ENCODE assay signal across 9 cellular contexts in genomic region chr10:5014936-5015335, GRCh38. TPM values are rescaled to one million over a fixed set of nuclear protein-coding genes. Genes with fewer than 3 reads are reported as not detected.
DNase-seq lines count a peak whose midpoint lies in the region; ATAC-seq, FAIRE-seq and TF ChIP-seq lines count a peak whose summit lies in the region.
"Had no signal": no experiment of that assay in that cellular context is flagged by ENCODE, and none has a peak within 500 bp of the region (broad histone marks: within the 10 kb centered on the region; RNA-seq: fewer than 3 reads in every experiment).

No MANE protein-coding gene starts in this region.

- H3K9me3 ChIP-seq in body of pancreas (no peaks in the 10 kb centered on the region), mesenchymal stem cell (ENCODE audit: control insufficient read depth, low read length) (no peaks in the 10 kb centered on the region), smooth muscle cell (replicated peaks; ENCODE audit: low read depth) (no peaks in the 10 kb centered on the region)
- H3K9me3 ChIP-seq: esophagus squamous epithelium had no signal

- no peak overlapping the region for H3K14ac ChIP-seq in mesenchymal stem cell (ENCODE audit: low read length in 2 of 2)

- no peak overlapping the region for H3K23ac ChIP-seq in mesenchymal stem cell (ENCODE audit: low read length in 2 of 2)

- H3K18ac ChIP-seq in mesenchymal stem cell (ENCODE audit: low read depth in 1 of 2, low read length in 2 of 2) = no peak overlapping the region

- H3K4me3 ChIP-seq in body of pancreas (no peak overlapping the region), mesenchymal stem cell (ENCODE audit: insufficient read depth in 1 of 2, low read depth in 1 of 2, low read length in 2 of 2) (no peak overlapping the region), smooth muscle cell (no peak overlapping the region)
- H3K4me3 ChIP-seq: esophagus squamous epithelium had no signal

- no peak overlapping the region for H2BK5ac ChIP-seq in mesenchymal stem cell (ENCODE audit: low read depth, low read length, poor library complexity, severe bottlenecking)

- no peak overlapping the region for H3K4ac ChIP-seq in mesenchymal stem cell (ENCODE audit: low read depth in 1 of 2, low read length in 2 of 2)

- no peaks in the 10 kb centered on the region for H3K27me3 ChIP-seq in body of pancreas
- no peaks in the 10 kb centered on the region for H3K27me3 ChIP-seq in mesenchymal stem cell (ENCODE audit: control insufficient read depth in 1 of 2, insufficient read depth in 1 of 2, low read length in 2 of 2)
- no peaks in the 10 kb centered on the region for H3K27me3 ChIP-seq in smooth muscle cell (ENCODE audit: low read depth)
- H3K27me3 ChIP-seq: esophagus squamous epithelium had no signal

- H4K8ac ChIP-seq in mesenchymal stem cell (ENCODE audit: low read length) = no peak overlapping the region

- H2BK15ac ChIP-seq in mesenchymal stem cell (ENCODE audit: low read depth, poor library complexity, severe bottlenecking) = no peak overlapping the region

- no peaks in the 10 kb centered on the region for H3K79me2 ChIP-seq in smooth muscle cell (ENCODE audit: low read depth)

- H3K4me2 ChIP-seq in mesenchymal stem cell (ENCODE audit: low read length, poor library complexity, severe bottlenecking) = no peak overlapping the region
- no peak overlapping the region for H3K4me2 ChIP-seq in smooth muscle cell

- no peak overlapping the region for H2AK5ac ChIP-seq in mesenchymal stem cell (ENCODE audit: low read length, severe bottlenecking)

- no peak overlapping the region for H2AFZ ChIP-seq in mesenchymal stem cell (ENCODE audit: low read depth, low read length)
- no peak overlapping the region for H2AFZ ChIP-seq in smooth muscle cell (ENCODE audit: low read depth)

- intact Hi-C loops in body of pancreas (cut with DNase I) = no loop called here

- H3K36me3 ChIP-seq in body of pancreas (replicated peaks in 1 of 2; ENCODE audit: insufficient read depth in 1 of 2, low read depth in 2 of 2) = no peaks in the 10 kb centered on the region
- H3K36me3 ChIP-seq in mesenchymal stem cell (ENCODE audit: control insufficient read depth in 1 of 2, insufficient read depth in 2 of 2, low read depth in 1 of 2, low read length in 2 of 2) = no peaks in the 10 kb centered on the region
- H3K36me3 ChIP-seq in smooth muscle cell (ENCODE audit: low read depth) = no peaks in the 10 kb centered on the region
- H3K36me3 ChIP-seq: esophagus squamous epithelium had no signal

- 20 to 25% methylated on average over 1 of the region's 1 CpG for WGBS in body of pancreas, 2 donors
- WGBS in mesenchymal stem cell = 38% methylated on average over 1 of the region's 1 CpG
- 54% methylated on average over 1 of the region's 1 CpG for WGBS in smooth muscle cell (ENCODE audit: low lambda C conversion rate)

- no peaks in the 10 kb centered on the region for H3F3A ChIP-seq in smooth muscle cell (ENCODE audit: low read depth)

- TF ChIP-seq CTCF in D721Med (IDR thresholded peaks at IDR 0.05; ENCODE audit: insufficient read depth, missing control alignments) (peak; percentile 8), LNCAP (IDR thresholded peaks at IDR 0.05) (peak; percentile 25; the same call in 1 of the 2 replicates), body of pancreas (IDR thresholded peaks at IDR 0.05) (peak in 6 of 7 experiments; percentile 24 to 79 (median 56)), smooth muscle cell (IDR thresholded peaks at IDR 0.05; ENCODE audit: borderline replicate concordance, insufficient read depth, poor library complexity, severe bottlenecking) (no peak)

- DNase-seq in D721Med (ENCODE audit: insufficient read length, low spot score) = no peak
- peak; percentile 43 to 57 (median 52) for DNase-seq in body of pancreas
- peak; percentile 4 for DNase-seq in mesenchymal stem cell
- no peak for DNase-seq in amygdala (lab: John Stamatoyannopoulos, UW)
- DNase-seq in smooth muscle cell (lab: John Stamatoyannopoulos, UW; ENCODE audit: unreplicated experiment) = no peak
- DNase-seq: activated CD4-positive, alpha-beta T cell treated with anti-CD3 and anti-CD28 coated beads for 36 hours; esophagus squamous epithelium had no signal

- H2BK120ac ChIP-seq in mesenchymal stem cell (ENCODE audit: low read depth, low read length) = no peak overlapping the region

- no peaks in the 10 kb centered on the region for H4K20me1 ChIP-seq in smooth muscle cell (ENCODE audit: low read depth)

- FAIRE-seq in D721Med (lab: Jason Lieb, UNC) = no peak

- peaks cover 8% of the 10 kb centered on the region for H3K4me1 ChIP-seq in body of pancreas
- H3K4me1 ChIP-seq in mesenchymal stem cell (ENCODE audit: control insufficient read depth, insufficient read depth, low read depth, low read length) = peaks cover 1% of the 10 kb centered on the region
- peaks cover 3% of the 10 kb centered on the region for H3K4me1 ChIP-seq in smooth muscle cell (ENCODE audit: low read depth)

- TF ChIP-seq POLR2A in body of pancreas (IDR thresholded peaks at IDR 0.05) = no peak

- H3K9ac ChIP-seq in mesenchymal stem cell (ENCODE audit: low read length) = no peak overlapping the region
- no peak overlapping the region for H3K9ac ChIP-seq in smooth muscle cell (ENCODE audit: low read depth)

- H3K79me1 ChIP-seq in mesenchymal stem cell (replicated peaks; ENCODE audit: low read length, poor library complexity, severe bottlenecking) = no peaks in the 10 kb centered on the region

- H4K91ac ChIP-seq in mesenchymal stem cell (ENCODE audit: low read length) = no peak overlapping the region

- peak; percentile 80 for ATAC-seq in body of pancreas
- no peak for ATAC-seq in HG03342 (IDR thresholded peaks at IDR 0.05; ENCODE audit: unreplicated experiment)
- ATAC-seq: activated CD4-positive, alpha-beta T cell treated with anti-CD3 and anti-CD28 coated beads for 36 hours had no signal

- no peak overlapping the region for H2BK12ac ChIP-seq in mesenchymal stem cell (ENCODE audit: low read length in 2 of 2)

- H3K27ac ChIP-seq in body of pancreas (no peak overlapping the region), mesenchymal stem cell (ENCODE audit: low read length, poor library complexity, severe bottlenecking) (no peak overlapping the region), smooth muscle cell (ENCODE audit: low read depth) (no peak overlapping the region)
- H3K27ac ChIP-seq: esophagus squamous epithelium had no signal

RNA-seq across cellular contexts. Expression of gene AKR1C2, which starts 11.3 kb away (rescaled TPM):
- 1 to 10 TPM; 3.1 to 5.6 TPM for total RNA-seq in body of pancreas
- 7.9 TPM for polyA plus RNA-seq in mesenchymal stem cell (2013, experiment 1 of 2)
- 7.5 TPM for polyA plus RNA-seq in mesenchymal stem cell (2013, experiment 2 of 2)
- 6.6 and 8.5 TPM in 2 replicates for total RNA-seq in smooth muscle cell
- 9.0 and 19.6 TPM in 2 replicates for polyA plus RNA-seq in smooth muscle cell
- total RNA-seq: activated CD4-positive, alpha-beta T cell treated with anti-CD3 and anti-CD28 coated beads for 36 hours had no signal

RNA-seq across cellular contexts. Expression of gene AKR1C1, which starts 51.7 kb away (rescaled TPM):
- total RNA-seq in body of pancreas (10 to 100 TPM; 18.9 to 49.4 TPM), smooth muscle cell (16.3 and 25.3 TPM in 2 replicates)
- polyA plus RNA-seq in mesenchymal stem cell (2013, experiment 1 of 2) = 22.4 TPM
- polyA plus RNA-seq in mesenchymal stem cell (2013, experiment 2 of 2) = 22.7 TPM
- 18.0 and 20.5 TPM in 2 replicates for polyA plus RNA-seq in smooth muscle cell

Comparison
In these comparisons a context has a peak if more than half of its experiments do, and no peak if none do; other contexts are left out.
1. DNase-seq: peak in body of pancreas (4 of 4) and mesenchymal stem cell (single experiment); none in D721Med (single experiment), amygdala (0 of 56) and smooth muscle cell (single experiment).